Comparison of ENCODE assay signal across 8 cellular contexts in the genomic region with DNA sequence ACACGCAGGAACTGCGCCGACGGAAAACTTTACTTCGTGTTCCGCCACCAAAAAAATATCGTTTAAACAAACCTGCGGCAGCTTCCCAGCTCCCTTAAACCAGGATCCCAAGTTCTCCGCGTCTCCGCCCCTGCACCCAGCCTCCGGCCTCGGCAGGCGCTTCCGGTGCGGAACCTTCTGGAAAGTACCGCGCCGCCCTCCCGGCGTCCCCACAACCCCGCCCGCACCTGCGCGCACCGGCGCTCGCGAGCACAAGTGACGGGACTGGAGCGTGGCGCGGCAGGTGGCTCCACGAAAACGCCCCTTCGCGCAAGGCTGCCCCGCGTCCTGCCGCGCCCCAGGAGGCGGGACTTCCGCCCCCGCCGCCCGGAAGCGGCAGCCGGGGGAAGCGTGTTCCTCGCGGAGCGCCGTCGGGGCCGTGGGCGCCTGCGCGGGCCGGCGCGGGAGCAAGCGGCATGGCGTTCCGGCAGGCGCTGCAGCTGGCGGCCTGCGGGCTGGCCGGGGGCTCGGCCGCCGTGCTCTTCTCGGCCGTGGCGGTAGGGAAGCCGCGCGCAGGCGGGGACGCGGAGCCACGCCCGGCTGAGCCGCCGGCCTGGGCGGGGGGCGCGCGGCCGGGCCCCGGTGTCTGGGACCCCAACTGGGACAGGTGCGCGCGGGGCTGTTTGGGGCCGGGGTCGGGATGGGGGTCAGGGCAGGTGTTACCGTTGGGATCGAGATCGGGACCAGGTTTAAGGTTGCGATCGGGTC. TPM values are rescaled to one million over a fixed set of nuclear protein-coding genes. Genes with fewer than 3 reads are reported as not detected.
DNase-seq lines count a peak whose midpoint lies in the region; ATAC-seq, FAIRE-seq and TF ChIP-seq lines count a peak whose summit lies in the region.

A gene (plus strand): TSS at position 421 of the 747 bp plus-strand sequence. CDS start 35 bp downstream, at position 456.

- H4K20me1 ChIP-seq in astrocyte (ENCODE audit: insufficient read depth, low read length) (peaks cover 39% of the 10 kb centered on the region), hepatocyte (ENCODE audit: insufficient read depth, poor library complexity, severe bottlenecking) (no peaks in the 10 kb centered on the region)

- no peaks in the 10 kb centered on the region for H3K27me3 Mint-ChIP-seq in astrocyte (ENCODE audit: low read depth, unreplicated experiment)

- DNase-seq in NCI-H2029 (lab: John Stamatoyannopoulos, UW) (peak; percentile 78), T-helper 22 cell (ENCODE audit: low read depth) (peak; percentile 93), astrocyte (ENCODE audit: low read depth) (peak; percentile 60), hepatocyte (ENCODE audit: low spot score) (peak; percentile 94), retinal pigment epithelial cell (ENCODE audit: low read depth) (no peak), OCI-M2 (lab: John Stamatoyannopoulos, UW; ENCODE audit: unreplicated experiment) (no peak)

- no peak for FAIRE-seq in astrocyte (lab: Jason Lieb, UNC)

- no peak for TF ChIP-seq CTCF in astrocyte (IDR thresholded peaks at IDR 0.05; ENCODE audit: insufficient read depth, low read depth, low read length)
- TF ChIP-seq CTCF in hepatocyte (IDR thresholded peaks at IDR 0.05; ENCODE audit: poor library complexity), result no peak
- TF ChIP-seq CTCF in retinal pigment epithelial cell (conservative IDR thresholded peaks at IDR 0.05; ENCODE audit: low read depth, low read length), result no peak

- H3K27ac ChIP-seq in astrocyte (ENCODE audit: low read depth, low read length), result peak within 1 kb of the TSS; percentile 52
- peak within 1 kb of the TSS; percentile 85 for H3K27ac ChIP-seq in hepatocyte

- peaks cover 4% of the 10 kb centered on the region for H3K36me3 Mint-ChIP-seq in astrocyte (ENCODE audit: low read depth, unreplicated experiment)

- H3K9me2 ChIP-seq in hepatocyte (replicated peaks; ENCODE audit: insufficient read depth), result no peaks in the 10 kb centered on the region

- H3K4me2 ChIP-seq in astrocyte (ENCODE audit: low read length) (peak within 1 kb of the TSS; percentile 92), hepatocyte (peak within 1 kb of the TSS; percentile 94)

- H3K4me1 Mint-ChIP-seq in astrocyte (ENCODE audit: low read depth, unreplicated experiment), result peaks cover 1% of the 10 kb centered on the region

- H3K9me3 Mint-ChIP-seq in astrocyte (ENCODE audit: unreplicated experiment), result no peaks in the 10 kb centered on the region

- no peaks in the 10 kb centered on the region for H3K27me3 ChIP-seq in astrocyte (ENCODE audit: insufficient read depth, low read length)
- H3K27me3 ChIP-seq in hepatocyte, result no peaks in the 10 kb centered on the region

- peak within 1 kb of the TSS; percentile 98 for H3K4me3 ChIP-seq in astrocyte (ENCODE audit: insufficient read depth, low read depth, low read length)
- peak within 1 kb of the TSS; percentile 78 for H3K4me3 ChIP-seq in hepatocyte
- H3K4me3 ChIP-seq in retinal pigment epithelial cell (ENCODE audit: low read length), result peak within 1 kb of the TSS; percentile 82

- under 1% methylated on average over 64 of the region's 100 CpGs for WGBS in hepatocyte (ENCODE audit: low lambda C conversion rate, missing lambda C conversion rate)

- peak within 1 kb of the TSS; percentile 87 for H3K9ac ChIP-seq in astrocyte (ENCODE audit: low read length)

- ATAC-seq in GM18511 (IDR thresholded peaks at IDR 0.05; ENCODE audit: unreplicated experiment) (peak; percentile 88), HG02973 (IDR thresholded peaks at IDR 0.05; ENCODE audit: unreplicated experiment) (peak; percentile 90)

- peak within 1 kb of the TSS; percentile 90 for H3K4me3 Mint-ChIP-seq in astrocyte (ENCODE audit: unreplicated experiment)

- H3K9me3 ChIP-seq in astrocyte (ENCODE audit: insufficient read depth, low read depth, low read length), result no peaks in the 10 kb centered on the region
- no peaks in the 10 kb centered on the region for H3K9me3 ChIP-seq in hepatocyte (ENCODE audit: low read depth)

- H3K27ac Mint-ChIP-seq in astrocyte (ENCODE audit: unreplicated experiment), result peak within 1 kb of the TSS; percentile 91

- H3K79me2 ChIP-seq in astrocyte (ENCODE audit: insufficient read depth, low read length), result peaks cover 49% of the 10 kb centered on the region
- peaks cover 40% of the 10 kb centered on the region for H3K79me2 ChIP-seq in hepatocyte

- H3K36me3 ChIP-seq in astrocyte (ENCODE audit: insufficient read depth, low read length) (peaks cover 2% of the 10 kb centered on the region), hepatocyte (replicated peaks; ENCODE audit: insufficient read depth, low read depth) (no peaks in the 10 kb centered on the region)

- H3K4me1 ChIP-seq in astrocyte (ENCODE audit: insufficient read depth, low read length) (peaks cover 7% of the 10 kb centered on the region), hepatocyte (ENCODE audit: insufficient read depth) (no peaks in the 10 kb centered on the region)

- H2AFZ ChIP-seq in astrocyte (ENCODE audit: low read depth, low read length) (peak within 1 kb of the TSS; percentile 74), hepatocyte (peak within 1 kb of the TSS; percentile 94)

RNA-seq across cellular contexts. Expression of the gene that starts here (rescaled TPM):
- total RNA-seq in astrocyte (33.3 and 43.4 TPM in 2 replicates), hepatocyte (19.7 and 27.2 TPM in 2 replicates)
- polyA plus RNA-seq in hepatocyte, result 17.6 and 21.5 TPM in 2 replicates

Comparison
In these comparisons a context has a peak if more than half of its experiments do, and no peak if none do; other contexts are left out.
1. DNase-seq: peak in NCI-H2029 (single experiment), T-helper 22 cell (single experiment), astrocyte (single experiment) and hepatocyte (single experiment); none in retinal pigment epithelial cell (single experiment) and OCI-M2 (single experiment).
2. Peak in every context shown above with its lines, with median percentiles within 50 percentile points of each other: H3K4me3 ChIP-seq.